ENCODE assay signal across 13 cellular contexts in genomic region chr17:61218438-61218837, GRCh38.
DNase-seq lines count a peak whose midpoint lies in the region; ATAC-seq, FAIRE-seq and TF ChIP-seq lines count a peak whose summit lies in the region.
"Had no signal": no experiment of that assay in that cellular context is flagged by ENCODE, and none has a peak within 500 bp of the region (broad histone marks: within the 10 kb centered on the region; RNA-seq: fewer than 3 reads in every experiment).

No MANE protein-coding gene starts in this region.

- no peaks in the 10 kb centered on the region for H3K79me2 ChIP-seq in mesendoderm (ENCODE audit: control insufficient read depth, insufficient read depth, low read length)

- H3K4me2 ChIP-seq in A549: peak overlapping the region; percentile 29; the same call in 2 of the 3 replicates
- H3K4me2 ChIP-seq in mesendoderm (ENCODE audit: low read length): no peak overlapping the region

- no peak overlapping the region for H3K18ac ChIP-seq in mesendoderm (ENCODE audit: low read length)

- H3K4ac ChIP-seq in mesendoderm (ENCODE audit: low read depth, low read length): no peak overlapping the region

- 93% methylated on average over 1 of the region's 1 CpG for WGBS in A549 (ENCODE audit: missing lambda C conversion rate)
- WGBS in mesendoderm (ENCODE audit: extremely low coverage, insufficient coverage, low lambda C conversion rate): no CpG with 5 or more reads among the region's 1 CpG

- H2BK5ac ChIP-seq in mesendoderm (ENCODE audit: low read length): no peak overlapping the region

- no peak overlapping the region for H4K5ac ChIP-seq in mesendoderm (ENCODE audit: low read length)

- ATAC-seq in A549 (peak in 1 of 2 experiments; percentile 61; a peak in 2 of 6 replicates), left ventricle myocardium superior (peak; percentile 57), GM18907 (IDR thresholded peaks at IDR 0.05; ENCODE audit: unreplicated experiment) (no peak)

- no peak for TF ChIP-seq EP300 in A549 (IDR thresholded peaks at IDR 0.05)

- H2BK15ac ChIP-seq in mesendoderm (replicated peaks; ENCODE audit: low read depth): no peak overlapping the region

- H2BK120ac ChIP-seq in mesendoderm (ENCODE audit: low read depth, low read length): no peak overlapping the region

- POLR2A ChIA-PET in A549 (lab: Yijun Ruan, JAX): interaction anchor here (0.6 kb wide), 1 partner anchor 17 kb away, joined by 3 read pairs; no protein-coding TSS in a partner anchor

- H4K8ac ChIP-seq in mesendoderm (ENCODE audit: low read depth, low read length): no peak overlapping the region

- no peak for TF ChIP-seq POLR2A in A549 (IDR thresholded peaks at IDR 0.05; ENCODE audit: low read length)

- no peak for TF ChIP-seq RAD21 in A549 (conservative IDR thresholded peaks at IDR 0.05 in 1 of 2, IDR thresholded peaks at IDR 0.05 in 1 of 2)

- H2AK5ac ChIP-seq in mesendoderm (ENCODE audit: low read length): no peak overlapping the region

- intact Hi-C loops in left ventricle myocardium superior (cut with micrococcal nuclease): no loop called here

- TF ChIP-seq CTCF in A549 (IDR thresholded peaks at IDR 0.05): no peak

- H3K27ac ChIP-seq in A549 (0 out of 6 replicates have a peak overlapping the region, but pooled peaks of 1 of the 2 experiments have one; percentile 4), mesendoderm (ENCODE audit: low read depth, low read length) (no peak overlapping the region)

- no peaks in the 10 kb centered on the region for H3K27me3 ChIP-seq in mesendoderm (ENCODE audit: insufficient read depth, low read length, poor library complexity)

- H3K9me3 ChIP-seq in A549: no peaks in the 10 kb centered on the region

- no peak overlapping the region for H3K56ac ChIP-seq in mesendoderm (ENCODE audit: low read length)

- H3K79me1 ChIP-seq in mesendoderm (ENCODE audit: low read length): no peaks in the 10 kb centered on the region

- no peak overlapping the region for H3K9ac ChIP-seq in mesendoderm (ENCODE audit: low read length)

- H3K23ac ChIP-seq in mesendoderm (ENCODE audit: low read length): no peak overlapping the region

- FAIRE-seq in A549 (lab: Jason Lieb, UNC): peak; percentile 59
- FAIRE-seq: keratinocyte had no signal

- DNase-seq in A549 (ENCODE audit: low read depth in 1 of 2, low spot score in 1 of 2) (peak in 1 of 2 experiments; percentile 12), GM04504 (ENCODE audit: low read depth) (peak; percentile 27), SIG-M5 treated with dmso at 0.1 percent for 504 hours (lab: John Stamatoyannopoulos, UW; ENCODE audit: unreplicated experiment) (peak; percentile 73), left ventricle myocardium superior (no peak), NCI-H226 (no peak), hypothalamus (lab: John Stamatoyannopoulos, UW) (no peak), mesendoderm (no peak)
- DNase-seq: activated B cell treated with CpG ODN at 0.5 μM for 24 hours, COR-L47, endodermal cell, Kasumi-1 had no signal

- H3K4me1 ChIP-seq in A549: peaks cover 15% of the 10 kb centered on the region; the same call in 2 of the 3 replicates
- H3K4me1 ChIP-seq in mesendoderm (ENCODE audit: control insufficient read depth, low read depth, low read length): no peaks in the 10 kb centered on the region

- H3K36me3 ChIP-seq in mesendoderm (ENCODE audit: control insufficient read depth, insufficient read depth, low read length): no peaks in the 10 kb centered on the region

- CTCF ChIA-PET in A549 (lab: Yijun Ruan, JAX): interaction anchor here (1.1 to 2.8 kb wide), 5 partner anchors 10 to 476 kb away, joined by 3 to 9 read pairs (median 3); no protein-coding TSS in a partner anchor

- H3K4me3 ChIP-seq in A549: no peak overlapping the region
- H3K4me3 ChIP-seq in mesendoderm (ENCODE audit: low read length): no peak overlapping the region

TF ChIP-seq in A549, 52 proteins besides CTCF, POLR2A, EP300 and RAD21:
- no peak for TF ChIP-seq CEBPB (IDR thresholded peaks at IDR 0.05)
- TF ChIP-seq RCOR1 (IDR thresholded peaks at IDR 0.05; ENCODE audit: low read depth, low read length): no peak

Comparison
In these comparisons a context has a peak if more than half of its experiments do, and no peak if none do; other contexts are left out.
1. DNase-seq: peak in GM04504 (single experiment) and SIG-M5 treated with dmso at 0.1 percent for 504 hours (single experiment); none in left ventricle myocardium superior (single experiment), NCI-H226 (single experiment), hypothalamus (0 of 51) and mesendoderm (single experiment).